1 cellular context compared by ENCODE assay signal in the genomic region with DNA sequence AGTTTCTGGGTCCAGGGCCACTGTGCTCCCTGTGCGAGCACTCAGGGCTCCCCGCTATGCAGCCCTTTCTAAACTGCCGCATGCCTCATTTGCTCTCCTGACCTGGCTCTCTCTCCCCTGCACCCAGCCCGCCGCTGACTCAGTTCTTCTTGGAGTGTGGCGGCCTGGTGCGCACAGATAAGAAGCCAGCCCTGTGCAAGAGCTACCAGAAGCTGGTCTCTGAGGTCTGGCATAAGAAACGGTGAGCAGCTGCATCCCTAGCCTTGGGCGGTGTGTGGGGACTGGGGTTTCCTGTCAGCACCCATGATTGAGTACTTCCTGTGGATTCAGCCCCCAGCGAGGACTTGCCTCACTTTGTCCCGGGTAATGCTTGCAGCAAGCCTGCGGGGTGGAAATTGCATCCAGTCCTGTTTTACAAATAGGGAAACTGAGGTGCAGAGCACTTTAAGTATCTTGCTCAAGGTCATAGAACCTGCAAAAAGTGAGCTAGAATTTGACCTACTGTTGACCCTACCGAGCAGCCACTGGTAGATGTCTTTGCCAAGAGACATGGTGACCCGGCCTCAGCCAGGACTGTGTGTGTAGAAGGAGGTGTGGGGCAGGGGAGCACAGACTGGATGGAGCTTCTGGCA.
TF ChIP-seq lines count a peak whose summit lies in the region.

No MANE protein-coding gene starts in this region.

TF ChIP-seq in HepG2, 621 proteins besides CTCF, POLR2A, EP300 and RAD21:
- TF ChIP-seq KLF12 (CRISPR knock-in tag; IDR thresholded peaks at IDR 0.05; ENCODE audit: borderline replicate concordance): no peak
- no peak for TF ChIP-seq SYNCRIP (IDR thresholded peaks at IDR 0.05; ENCODE audit: insufficient read depth, low read depth, low read length)
- TF ChIP-seq, protein P1, sequence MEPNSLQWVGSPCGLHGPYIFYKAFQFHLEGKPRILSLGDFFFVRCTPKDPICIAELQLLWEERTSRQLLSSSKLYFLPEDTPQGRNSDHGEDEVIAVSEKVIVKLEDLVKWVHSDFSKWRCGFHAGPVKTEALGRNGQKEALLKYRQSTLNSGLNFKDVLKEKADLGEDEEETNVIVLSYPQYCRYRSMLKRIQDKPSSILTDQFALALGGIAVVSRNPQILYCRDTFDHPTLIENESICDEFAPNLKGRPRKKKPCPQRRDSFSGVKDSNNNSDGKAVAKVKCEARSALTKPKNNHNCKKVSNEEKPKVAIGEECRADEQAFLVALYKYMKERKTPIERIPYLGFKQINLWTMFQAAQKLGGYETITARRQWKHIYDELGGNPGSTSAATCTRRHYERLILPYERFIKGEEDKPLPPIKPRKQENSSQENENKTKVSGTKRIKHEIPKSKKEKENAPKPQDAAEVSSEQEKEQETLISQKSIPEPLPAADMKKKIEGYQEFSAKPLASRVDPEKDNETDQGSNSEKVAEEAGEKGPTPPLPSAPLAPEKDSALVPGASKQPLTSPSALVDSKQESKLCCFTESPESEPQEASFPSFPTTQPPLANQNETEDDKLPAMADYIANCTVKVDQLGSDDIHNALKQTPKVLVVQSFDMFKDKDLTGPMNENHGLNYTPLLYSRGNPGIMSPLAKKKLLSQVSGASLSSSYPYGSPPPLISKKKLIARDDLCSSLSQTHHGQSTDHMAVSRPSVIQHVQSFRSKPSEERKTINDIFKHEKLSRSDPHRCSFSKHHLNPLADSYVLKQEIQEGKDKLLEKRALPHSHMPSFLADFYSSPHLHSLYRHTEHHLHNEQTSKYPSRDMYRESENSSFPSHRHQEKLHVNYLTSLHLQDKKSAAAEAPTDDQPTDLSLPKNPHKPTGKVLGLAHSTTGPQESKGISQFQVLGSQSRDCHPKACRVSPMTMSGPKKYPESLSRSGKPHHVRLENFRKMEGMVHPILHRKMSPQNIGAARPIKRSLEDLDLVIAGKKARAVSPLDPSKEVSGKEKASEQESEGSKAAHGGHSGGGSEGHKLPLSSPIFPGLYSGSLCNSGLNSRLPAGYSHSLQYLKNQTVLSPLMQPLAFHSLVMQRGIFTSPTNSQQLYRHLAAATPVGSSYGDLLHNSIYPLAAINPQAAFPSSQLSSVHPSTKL (CRISPR knock-in tag; IDR thresholded peaks at IDR 0.05): no peak
- TF ChIP-seq, protein P2, sequence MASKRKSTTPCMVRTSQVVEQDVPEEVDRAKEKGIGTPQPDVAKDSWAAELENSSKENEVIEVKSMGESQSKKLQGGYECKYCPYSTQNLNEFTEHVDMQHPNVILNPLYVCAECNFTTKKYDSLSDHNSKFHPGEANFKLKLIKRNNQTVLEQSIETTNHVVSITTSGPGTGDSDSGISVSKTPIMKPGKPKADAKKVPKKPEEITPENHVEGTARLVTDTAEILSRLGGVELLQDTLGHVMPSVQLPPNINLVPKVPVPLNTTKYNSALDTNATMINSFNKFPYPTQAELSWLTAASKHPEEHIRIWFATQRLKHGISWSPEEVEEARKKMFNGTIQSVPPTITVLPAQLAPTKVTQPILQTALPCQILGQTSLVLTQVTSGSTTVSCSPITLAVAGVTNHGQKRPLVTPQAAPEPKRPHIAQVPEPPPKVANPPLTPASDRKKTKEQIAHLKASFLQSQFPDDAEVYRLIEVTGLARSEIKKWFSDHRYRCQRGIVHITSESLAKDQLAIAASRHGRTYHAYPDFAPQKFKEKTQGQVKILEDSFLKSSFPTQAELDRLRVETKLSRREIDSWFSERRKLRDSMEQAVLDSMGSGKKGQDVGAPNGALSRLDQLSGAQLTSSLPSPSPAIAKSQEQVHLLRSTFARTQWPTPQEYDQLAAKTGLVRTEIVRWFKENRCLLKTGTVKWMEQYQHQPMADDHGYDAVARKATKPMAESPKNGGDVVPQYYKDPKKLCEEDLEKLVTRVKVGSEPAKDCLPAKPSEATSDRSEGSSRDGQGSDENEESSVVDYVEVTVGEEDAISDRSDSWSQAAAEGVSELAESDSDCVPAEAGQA (IDR thresholded peaks at IDR 0.05; ENCODE audit: low read depth): no peak
- TF ChIP-seq, protein P2 (CRISPR knock-in tag; IDR thresholded peaks at IDR 0.05; ENCODE audit: borderline replicate concordance): no peak
- no peak for TF ChIP-seq THAP11 (CRISPR knock-in tag; IDR thresholded peaks at IDR 0.05)
- TF ChIP-seq ATAD3A (CRISPR knock-in tag; IDR thresholded peaks at IDR 0.05): no peak
- TF ChIP-seq GPN1 (CRISPR knock-in tag; IDR thresholded peaks at IDR 0.05; ENCODE audit: borderline replicate concordance): no peak
- TF ChIP-seq HIVEP1 (CRISPR knock-in tag; IDR thresholded peaks at IDR 0.05): no peak
- no peak for TF ChIP-seq MED1 (CRISPR knock-in tag; IDR thresholded peaks at IDR 0.05)
- TF ChIP-seq RAD51 (IDR thresholded peaks at IDR 0.05; ENCODE audit: borderline replicate concordance): no peak
